In genomic region chr16:68737730-68738590, GRCh38 we compare ENCODE assay signal across 8 cellular contexts. TPM values are rescaled to one million over a fixed set of nuclear protein-coding genes. Genes with fewer than 3 reads are reported as not detected.
DNase-seq lines count a peak whose midpoint lies in the region; ATAC-seq lines count a peak whose summit lies in the region.

No MANE protein-coding gene starts in this region.

- no peak overlapping the region for H3K27ac Mint-ChIP-seq in activated naive CD8-positive, alpha-beta T cell treated with anti-CD3 and anti-CD28 coated beads, Interleukin-2, amount 50 U/mL, for 24 hours

- no peaks in the 10 kb centered on the region for H3K9me3 Mint-ChIP-seq in activated T-cell treated with anti-CD3 and anti-CD28 coated beads, Interleukin-2, amount 50 U/mL, for 4 hours
- no peaks in the 10 kb centered on the region for H3K9me3 Mint-ChIP-seq in activated naive CD8-positive, alpha-beta T cell treated with anti-CD3 and anti-CD28 coated beads, Interleukin-2, amount 50 U/mL, for 24 hours

- H3K4me1 ChIP-seq in thymus (ENCODE audit: control insufficient read depth, insufficient read depth, low read length): peaks cover 8% of the 10 kb centered on the region

- peak; percentile 6 to 25 for ATAC-seq in activated T-cell treated with anti-CD3 and anti-CD28 coated beads, Interleukin-2, amount 50 U/mL, for 4 hours
- no peak for ATAC-seq in activated naive CD8-positive, alpha-beta T cell treated with anti-CD3 and anti-CD28 coated beads, Interleukin-2, amount 50 U/mL, for 24 hours
- ATAC-seq in HG03196 (IDR thresholded peaks at IDR 0.05; ENCODE audit: unreplicated experiment): no peak

- peak overlapping the region; percentile 64 for H3K4me3 Mint-ChIP-seq in activated T-cell treated with anti-CD3 and anti-CD28 coated beads, Interleukin-2, amount 50 U/mL, for 4 hours
- peak overlapping the region; percentile 13 for H3K4me3 Mint-ChIP-seq in activated naive CD8-positive, alpha-beta T cell treated with anti-CD3 and anti-CD28 coated beads, Interleukin-2, amount 50 U/mL, for 24 hours

- H3K36me3 Mint-ChIP-seq in activated T-cell treated with anti-CD3 and anti-CD28 coated beads, Interleukin-2, amount 50 U/mL, for 4 hours (ENCODE audit: insufficient read depth): no peaks in the 10 kb centered on the region
- no peaks in the 10 kb centered on the region for H3K36me3 Mint-ChIP-seq in activated naive CD8-positive, alpha-beta T cell treated with anti-CD3 and anti-CD28 coated beads, Interleukin-2, amount 50 U/mL, for 24 hours (ENCODE audit: low read depth)

- no peak for DNase-seq in activated T-cell treated with anti-CD3 and anti-CD28 coated beads, Interleukin-2, amount 50 U/mL, for 4 hours
- DNase-seq in activated T-cell treated with anti-CD3 and anti-CD28 coated beads, Interleukin-2, amount 50 U/mL, for 48 hours: no peak
- DNase-seq in activated naive CD8-positive, alpha-beta T cell treated with anti-CD3 and anti-CD28 coated beads, Interleukin-2, amount 50 U/mL, for 24 hours: no peak
- peak; percentile 62 for DNase-seq in left kidney (ENCODE audit: low read depth, low spot score)
- DNase-seq in COR-L47 (lab: John Stamatoyannopoulos, UW): no peak
- no peak for DNase-seq in NCI-H187 (lab: John Stamatoyannopoulos, UW)

- H3K36me3 ChIP-seq in thymus (ENCODE audit: control insufficient read depth, insufficient read depth): no peaks in the 10 kb centered on the region

- peaks cover 45% of the 10 kb centered on the region for H3K27me3 Mint-ChIP-seq in activated T-cell treated with anti-CD3 and anti-CD28 coated beads, Interleukin-2, amount 50 U/mL, for 4 hours (ENCODE audit: low read depth)
- peaks cover 42% of the 10 kb centered on the region for H3K27me3 Mint-ChIP-seq in activated naive CD8-positive, alpha-beta T cell treated with anti-CD3 and anti-CD28 coated beads, Interleukin-2, amount 50 U/mL, for 24 hours

- peaks cover 9% of the 10 kb centered on the region for H3K4me1 Mint-ChIP-seq in activated T-cell treated with anti-CD3 and anti-CD28 coated beads, Interleukin-2, amount 50 U/mL, for 4 hours (ENCODE audit: low read depth)
- peaks cover 16% of the 10 kb centered on the region for H3K4me1 Mint-ChIP-seq in activated naive CD8-positive, alpha-beta T cell treated with anti-CD3 and anti-CD28 coated beads, Interleukin-2, amount 50 U/mL, for 24 hours

- H3K9me3 ChIP-seq in thymus (ENCODE audit: control insufficient read depth): peaks cover 2% of the 10 kb centered on the region

- H3K27ac ChIP-seq in thymus (ENCODE audit: low read depth): peak overlapping the region; percentile 70

- peaks cover 23% of the 10 kb centered on the region for H3K27me3 ChIP-seq in thymus (ENCODE audit: control insufficient read depth, insufficient read depth)

- H3K4me3 ChIP-seq in thymus (ENCODE audit: low read length): peak overlapping the region; percentile 47

- WGBS in thymus: 27% methylated on average over 58 of the region's 58 CpGs

RNA-seq across cellular contexts. Expression of gene CDH1, which starts 0.9 kb away (rescaled TPM):
- 1 to 10 TPM in 2 of 3 donors, under 1 TPM in 1; 0.71 to 1.8 (median 1.3) TPM for total RNA-seq in activated T-cell treated with anti-CD3 and anti-CD28 coated beads, Interleukin-2, amount 50 U/mL, for 4 hours
- 70.4 TPM for polyA plus RNA-seq in thymus

Comparison
In these comparisons a context has a peak if more than half of its experiments do, and no peak if none do; other contexts are left out.
1. ATAC-seq: peak in activated T-cell treated with anti-CD3 and anti-CD28 coated beads, Interleukin-2, amount 50 U/mL, for 4 hours (2 of 2); none in activated naive CD8-positive, alpha-beta T cell treated with anti-CD3 and anti-CD28 coated beads, Interleukin-2, amount 50 U/mL, for 24 hours (single experiment) and HG03196 (single experiment).